Comparison of ENCODE assay signal across 1 cellular context in the genomic region with DNA sequence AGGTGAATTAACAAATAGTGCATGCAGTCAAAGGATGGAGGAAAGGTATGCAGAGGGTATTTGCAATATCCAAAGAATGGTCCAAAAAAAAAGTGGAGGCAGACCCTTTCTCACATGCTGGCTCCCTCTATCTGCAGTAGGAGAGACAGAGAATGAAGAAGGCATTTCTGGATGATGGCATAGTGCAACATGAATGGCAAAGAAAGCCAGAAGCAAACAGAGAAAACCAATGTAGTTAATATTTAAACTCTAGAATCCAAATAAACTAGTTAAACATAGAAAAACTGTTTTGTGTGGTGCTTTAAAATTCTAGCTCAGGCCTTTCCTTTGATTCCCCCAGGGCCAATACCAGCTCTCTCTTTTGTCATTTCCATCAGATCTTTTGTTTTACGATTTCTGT.
TF ChIP-seq lines count a peak whose summit lies in the region.

No MANE protein-coding gene starts in this region.

TF ChIP-seq in GM23338, 12 proteins besides CTCF, POLR2A, EP300 and RAD21 (continued from another document):
- TF ChIP-seq, protein P1, sequence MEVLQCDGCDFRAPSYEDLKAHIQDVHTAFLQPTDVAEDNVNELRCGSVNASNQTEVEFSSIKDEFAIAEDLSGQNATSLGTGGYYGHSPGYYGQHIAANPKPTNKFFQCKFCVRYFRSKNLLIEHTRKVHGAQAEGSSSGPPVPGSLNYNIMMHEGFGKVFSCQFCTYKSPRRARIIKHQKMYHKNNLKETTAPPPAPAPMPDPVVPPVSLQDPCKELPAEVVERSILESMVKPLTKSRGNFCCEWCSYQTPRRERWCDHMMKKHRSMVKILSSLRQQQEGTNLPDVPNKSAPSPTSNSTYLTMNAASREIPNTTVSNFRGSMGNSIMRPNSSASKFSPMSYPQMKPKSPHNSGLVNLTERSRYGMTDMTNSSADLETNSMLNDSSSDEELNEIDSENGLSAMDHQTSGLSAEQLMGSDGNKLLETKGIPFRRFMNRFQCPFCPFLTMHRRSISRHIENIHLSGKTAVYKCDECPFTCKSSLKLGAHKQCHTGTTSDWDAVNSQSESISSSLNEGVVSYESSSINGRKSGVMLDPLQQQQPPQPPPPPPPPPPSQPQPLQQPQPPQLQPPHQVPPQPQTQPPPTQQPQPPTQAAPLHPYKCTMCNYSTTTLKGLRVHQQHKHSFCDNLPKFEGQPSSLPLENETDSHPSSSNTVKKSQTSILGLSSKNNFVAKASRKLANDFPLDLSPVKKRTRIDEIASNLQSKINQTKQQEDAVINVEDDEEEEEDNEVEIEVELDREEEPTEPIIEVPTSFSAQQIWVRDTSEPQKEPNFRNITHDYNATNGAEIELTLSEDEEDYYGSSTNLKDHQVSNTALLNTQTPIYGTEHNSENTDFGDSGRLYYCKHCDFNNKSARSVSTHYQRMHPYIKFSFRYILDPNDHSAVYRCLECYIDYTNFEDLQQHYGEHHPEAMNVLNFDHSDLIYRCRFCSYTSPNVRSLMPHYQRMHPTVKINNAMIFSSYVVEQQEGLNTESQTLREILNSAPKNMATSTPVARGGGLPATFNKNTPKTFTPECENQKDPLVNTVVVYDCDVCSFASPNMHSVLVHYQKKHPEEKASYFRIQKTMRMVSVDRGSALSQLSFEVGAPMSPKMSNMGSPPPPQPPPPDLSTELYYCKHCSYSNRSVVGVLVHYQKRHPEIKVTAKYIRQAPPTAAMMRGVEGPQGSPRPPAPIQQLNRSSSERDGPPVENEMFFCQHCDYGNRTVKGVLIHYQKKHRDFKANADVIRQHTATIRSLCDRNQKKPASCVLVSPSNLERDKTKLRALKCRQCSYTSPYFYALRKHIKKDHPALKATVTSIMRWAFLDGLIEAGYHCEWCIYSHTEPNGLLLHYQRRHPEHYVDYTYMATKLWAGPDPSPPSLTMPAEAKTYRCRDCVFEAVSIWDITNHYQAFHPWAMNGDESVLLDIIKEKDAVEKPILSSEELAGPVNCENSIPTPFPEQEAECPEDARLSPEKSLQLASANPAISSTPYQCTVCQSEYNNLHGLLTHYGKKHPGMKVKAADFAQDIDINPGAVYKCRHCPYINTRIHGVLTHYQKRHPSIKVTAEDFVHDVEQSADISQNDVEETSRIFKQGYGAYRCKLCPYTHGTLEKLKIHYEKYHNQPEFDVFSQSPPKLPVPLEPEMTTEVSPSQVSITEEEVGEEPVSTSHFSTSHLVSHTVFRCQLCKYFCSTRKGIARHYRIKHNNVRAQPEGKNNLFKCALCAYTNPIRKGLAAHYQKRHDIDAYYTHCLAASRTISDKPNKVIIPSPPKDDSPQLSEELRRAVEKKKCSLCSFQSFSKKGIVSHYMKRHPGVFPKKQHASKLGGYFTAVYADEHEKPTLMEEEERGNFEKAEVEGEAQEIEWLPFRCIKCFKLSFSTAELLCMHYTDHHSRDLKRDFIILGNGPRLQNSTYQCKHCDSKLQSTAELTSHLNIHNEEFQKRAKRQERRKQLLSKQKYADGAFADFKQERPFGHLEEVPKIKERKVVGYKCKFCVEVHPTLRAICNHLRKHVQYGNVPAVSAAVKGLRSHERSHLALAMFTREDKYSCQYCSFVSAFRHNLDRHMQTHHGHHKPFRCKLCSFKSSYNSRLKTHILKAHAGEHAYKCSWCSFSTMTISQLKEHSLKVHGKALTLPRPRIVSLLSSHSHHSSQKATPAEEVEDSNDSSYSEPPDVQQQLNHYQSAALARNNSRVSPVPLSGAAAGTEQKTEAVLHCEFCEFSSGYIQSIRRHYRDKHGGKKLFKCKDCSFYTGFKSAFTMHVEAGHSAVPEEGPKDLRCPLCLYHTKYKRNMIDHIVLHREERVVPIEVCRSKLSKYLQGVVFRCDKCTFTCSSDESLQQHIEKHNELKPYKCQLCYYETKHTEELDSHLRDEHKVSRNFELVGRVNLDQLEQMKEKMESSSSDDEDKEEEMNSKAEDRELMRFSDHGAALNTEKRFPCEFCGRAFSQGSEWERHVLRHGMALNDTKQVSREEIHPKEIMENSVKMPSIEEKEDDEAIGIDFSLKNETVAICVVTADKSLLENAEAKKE (CRISPR knock-in tag; IDR thresholded peaks at IDR 0.05): no peak
- no peak for TF ChIP-seq JUNB (IDR thresholded peaks at IDR 0.05; ENCODE audit: unreplicated experiment)
- no peak for TF ChIP-seq CREB1 (CRISPR knock-in tag; IDR thresholded peaks at IDR 0.05; ENCODE audit: low read depth)
- no peak for TF ChIP-seq EZH2 (IDR thresholded peaks at IDR 0.05; ENCODE audit: low read depth, unreplicated experiment)
- TF ChIP-seq NANOG (IDR thresholded peaks at IDR 0.05; ENCODE audit: borderline replicate concordance): no peak
- TF ChIP-seq ZNF114 (CRISPR knock-in tag; IDR thresholded peaks at IDR 0.05): no peak
